Comparison of ENCODE assay signal across 10 cellular contexts in the genomic region with DNA sequence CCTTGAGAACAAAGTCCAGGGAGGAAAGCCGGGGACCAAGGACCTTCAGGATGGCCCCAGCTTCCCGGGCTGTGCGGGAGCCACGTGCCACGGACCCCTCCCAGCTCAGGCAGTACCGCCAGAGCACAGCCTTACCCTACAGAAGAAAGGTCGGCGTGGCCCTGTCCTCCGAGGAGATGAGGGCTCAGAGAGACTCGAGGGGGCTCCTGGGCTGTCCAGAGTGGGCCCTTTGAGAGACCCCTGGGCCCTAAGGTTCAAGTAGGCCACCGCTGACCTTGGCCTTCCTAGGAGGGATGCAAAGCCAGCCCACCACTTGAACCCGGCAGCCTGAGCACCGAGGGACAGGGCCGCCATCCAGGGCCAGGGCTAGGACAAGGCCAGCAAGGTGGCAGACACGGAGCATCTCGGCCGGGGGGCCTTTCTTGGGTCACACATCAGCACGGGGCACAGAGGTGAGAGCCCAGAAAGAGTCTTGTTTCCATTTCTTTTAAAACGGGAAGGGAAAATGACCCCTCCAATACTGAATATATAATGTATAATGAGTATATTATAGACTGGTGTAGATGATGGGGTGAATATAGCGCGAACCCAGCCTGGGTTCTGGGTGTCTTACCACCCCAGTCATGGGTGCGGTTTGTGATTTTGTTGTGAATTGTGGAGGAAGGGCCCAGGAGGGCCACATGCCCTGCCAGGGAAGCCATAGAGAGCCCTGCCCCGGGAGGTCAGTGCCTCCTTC. TPM values are rescaled to one million over a fixed set of nuclear protein-coding genes. Genes with fewer than 3 reads are reported as not detected.
DNase-seq lines count a peak whose midpoint lies in the region; ATAC-seq and TF ChIP-seq lines count a peak whose summit lies in the region.
"Had no signal": no experiment of that assay in that cellular context is flagged by ENCODE, and none has a peak within 500 bp of the region (broad histone marks: within the 10 kb centered on the region; RNA-seq: fewer than 3 reads in every experiment).

No MANE protein-coding gene starts in this region.

- TF ChIP-seq CTCF in HFFc6 (IDR thresholded peaks at IDR 0.05) = no peak
- no peak for TF ChIP-seq CTCF in left lung (IDR thresholded peaks at IDR 0.05)

- H3K79me2 ChIP-seq in Karpas-422 (ENCODE audit: low read length) = no peaks in the 10 kb centered on the region

- H2AFZ ChIP-seq in Karpas-422 (ENCODE audit: low read length) = no peak overlapping the region

- peaks cover 27% of the 10 kb centered on the region for H3K4me1 Mint-ChIP-seq in HFFc6 (ENCODE audit: low read depth)
- H3K4me1 Mint-ChIP-seq in central memory CD8-positive, alpha-beta T cell = no peaks in the 10 kb centered on the region
- H3K4me1 Mint-ChIP-seq in CD4-positive, alpha-beta memory T cell = peaks cover 0 to 1% (median 0%) of the 10 kb centered on the region in 4 donors

- CTCF ChIA-PET in CD4-positive, alpha-beta memory T cell (lab: Charles Lee; ENCODE audit: partially characterized antibody) = interaction anchor here (1.0 to 10.8 kb wide), 7 partner anchors 79 to 121 kb away, joined by 3 to 236 read pairs (median 19); no protein-coding TSS in a partner anchor

- peak; percentile 37 for ATAC-seq in central memory CD8-positive, alpha-beta T cell (replicated peaks; ENCODE audit: extremely low read depth, poor library complexity, severe bottlenecking)
- ATAC-seq in left lung = no peak

- peak overlapping the region; percentile 79 for H3K27ac Mint-ChIP-seq in HFFc6
- no peak overlapping the region for H3K27ac Mint-ChIP-seq in central memory CD8-positive, alpha-beta T cell (ENCODE audit: low read depth)
- peak overlapping the region in 3 of 7 donors; percentile 24 to 85 (median 29) for H3K27ac Mint-ChIP-seq in CD4-positive, alpha-beta memory T cell
- H3K27ac Mint-ChIP-seq: activated naive CD4-positive, alpha-beta T cell treated with anti-CD3 and anti-CD28 coated beads for 36 hours had no signal

- peak overlapping the region; percentile 24; the same call in 1 of the 2 replicates for H3K4me3 Mint-ChIP-seq in HFFc6
- H3K4me3 Mint-ChIP-seq in central memory CD8-positive, alpha-beta T cell = no peak overlapping the region
- H3K4me3 Mint-ChIP-seq in CD4-positive, alpha-beta memory T cell = no peak overlapping the region
- H3K4me3 Mint-ChIP-seq: activated naive CD4-positive, alpha-beta T cell treated with anti-CD3 and anti-CD28 coated beads for 36 hours had no signal

- H3K27ac ChIP-seq in left lung = peak overlapping the region; percentile 47 to 58
- H3K27ac ChIP-seq in substantia nigra (ENCODE audit: low read depth, low read length, poor library complexity, severe bottlenecking) = peak overlapping the region; percentile 46
- no peak overlapping the region for H3K27ac ChIP-seq in CD4-positive, alpha-beta memory T cell (ENCODE audit: low read depth, low read length)
- no peak overlapping the region for H3K27ac ChIP-seq in Karpas-422 (ENCODE audit: low read length)
- H3K27ac ChIP-seq: neutrophil had no signal

- H3K4me1 ChIP-seq in left lung (peaks cover 4 to 29% of the 10 kb centered on the region in 2 donors), Karpas-422 (ENCODE audit: low read length) (peaks cover 7% of the 10 kb centered on the region)
- H3K4me1 ChIP-seq in CD4-positive, alpha-beta memory T cell (ENCODE audit: insufficient read depth, low read length) = peaks cover 4% of the 10 kb centered on the region

- no peaks in the 10 kb centered on the region for H3K36me3 Mint-ChIP-seq in HFFc6 (ENCODE audit: low read depth)
- peaks cover 10% of the 10 kb centered on the region for H3K36me3 Mint-ChIP-seq in central memory CD8-positive, alpha-beta T cell (ENCODE audit: insufficient read depth)
- peaks cover 0 to 2% of the 10 kb centered on the region in 2 donors for H3K36me3 Mint-ChIP-seq in CD4-positive, alpha-beta memory T cell

- peaks cover 66% of the 10 kb centered on the region for H3K27me3 Mint-ChIP-seq in HFFc6 (ENCODE audit: insufficient read depth)
- H3K27me3 Mint-ChIP-seq in central memory CD8-positive, alpha-beta T cell = no peaks in the 10 kb centered on the region
- H3K27me3 Mint-ChIP-seq in CD4-positive, alpha-beta memory T cell = no peaks in the 10 kb centered on the region

- intact Hi-C loops in left lung (cut with DNase I) = loop anchor here (5.0 to 10.0 kb wide), 2 partner anchors 109 to 121 kb away; no protein-coding TSS in a partner anchor
- intact Hi-C loops in CD4-positive, alpha-beta memory T cell (cut with micrococcal nuclease) = loop anchor here (1.0 to 5.0 kb wide), 6 partner anchors 44 to 254 kb away; no protein-coding TSS in a partner anchor

- no peak overlapping the region for H3K4me3 ChIP-seq in left lung
- no peak overlapping the region for H3K4me3 ChIP-seq in CD4-positive, alpha-beta memory T cell (ENCODE audit: low read length in 2 of 2)
- H3K4me3 ChIP-seq in Karpas-422 (ENCODE audit: low read length) = no peak overlapping the region

- POLR2A ChIA-PET in CD4-positive, alpha-beta memory T cell (lab: Charles Lee; ENCODE audit: partially characterized antibody) = interaction anchor here (0.8 to 2.8 kb wide), 5 partner anchors 80 to 122 kb away, joined by 3 to 13 read pairs (median 9); no protein-coding TSS in a partner anchor

- H3K9me2 ChIP-seq in Karpas-422 (replicated peaks; ENCODE audit: insufficient read depth, low read length) = no peaks in the 10 kb centered on the region

- H3K36me3 ChIP-seq in left lung (peaks cover 0 to 36% of the 10 kb centered on the region in 2 donors), Karpas-422 (ENCODE audit: insufficient read depth, low read length) (no peaks in the 10 kb centered on the region)
- H3K36me3 ChIP-seq in CD4-positive, alpha-beta memory T cell (ENCODE audit: insufficient read depth, low read length) = no peaks in the 10 kb centered on the region

- H4K20me1 ChIP-seq in Karpas-422 (ENCODE audit: insufficient read depth, low read depth, low read length) = no peaks in the 10 kb centered on the region

- H3K27me3 ChIP-seq in left lung (no peaks in the 10 kb centered on the region), Karpas-422 (ENCODE audit: low read length) (no peaks in the 10 kb centered on the region)
- no peaks in the 10 kb centered on the region for H3K27me3 ChIP-seq in CD4-positive, alpha-beta memory T cell (ENCODE audit: insufficient read depth, low read length)
- H3K27me3 ChIP-seq: neutrophil had no signal

- H3K9me3 Mint-ChIP-seq in HFFc6 = peaks cover 6% of the 10 kb centered on the region; the same call in 1 of the 2 replicates
- no peaks in the 10 kb centered on the region for H3K9me3 Mint-ChIP-seq in central memory CD8-positive, alpha-beta T cell
- H3K9me3 Mint-ChIP-seq in CD4-positive, alpha-beta memory T cell = no peaks in the 10 kb centered on the region
- H3K9me3 Mint-ChIP-seq: activated naive CD4-positive, alpha-beta T cell treated with anti-CD3 and anti-CD28 coated beads for 36 hours had no signal

- DNase-seq in HFFc6 (no peak), left lung (no peak), substantia nigra (lab: John Stamatoyannopoulos, UW) (no peak), midbrain (lab: John Stamatoyannopoulos, UW) (no peak), Karpas-422 (no peak), HUDEP-2 (lab: John Stamatoyannopoulos, UW; ENCODE audit: unreplicated experiment in 76 of 76) (no peak)
- no peak for DNase-seq in central memory CD8-positive, alpha-beta T cell (ENCODE audit: low spot score in 2 of 2)
- DNase-seq in CD4-positive, alpha-beta memory T cell = no peak

- H3K9me3 ChIP-seq in left lung (no peaks in the 10 kb centered on the region), Karpas-422 (ENCODE audit: low read length) (no peaks in the 10 kb centered on the region)
- no peaks in the 10 kb centered on the region for H3K9me3 ChIP-seq in CD4-positive, alpha-beta memory T cell (ENCODE audit: control insufficient read depth in 1 of 2, low read length in 2 of 2)
- H3K9me3 ChIP-seq: neutrophil had no signal

- H3K9ac ChIP-seq in Karpas-422 (ENCODE audit: low read length) = no peak overlapping the region

- H3K4me2 ChIP-seq in Karpas-422 (ENCODE audit: low read depth, low read length, poor library complexity, severe bottlenecking) = no peak overlapping the region

RNA-seq across cellular contexts. Expression of gene PPARA, which starts 34.4 kb away (rescaled TPM):
- 10 to 100 TPM; 14.1 to 16.0 (median 15.1) TPM for total RNA-seq in HFFc6 (2021; fragmentation: NEBNext Ultra II Directional; extraction: Animal tissue kit (Norgen Biotek cat#: 25700))
- total RNA-seq in left lung = 10 to 100 TPM; 19.4 to 22.3 TPM
- total RNA-seq in CD4-positive, alpha-beta memory T cell = 10 to 100 TPM; 21.3 to 23.2 TPM
- polyA plus RNA-seq in CD4-positive, alpha-beta memory T cell = 1 to 10 TPM in 1 of 2 donors, under 1 TPM in 1; 0.91 to 5.8 TPM
- 18.3 and 23.5 TPM in 2 replicates for total RNA-seq in Karpas-422 (2014; rRNA removed; shearing (Covaris generic); ENCODE audit: low replicate concordance)

Comparison
In these comparisons a context has a peak if more than half of its experiments do, and no peak if none do; other contexts are left out.
1. H3K27ac ChIP-seq: peak in left lung (2 of 2) and substantia nigra (single experiment); none in CD4-positive, alpha-beta memory T cell (single experiment) and Karpas-422 (single experiment).